ENCODE assay signal across 1 cellular context in genomic region chr12:120479458-120479857, GRCh38.
TF ChIP-seq lines count a peak whose summit lies in the region.

No MANE protein-coding gene starts in this region.

TF ChIP-seq in HEK293, 187 proteins besides CTCF, POLR2A, EP300 and RAD21 (continued from another document):
- TF ChIP-seq ZNF350 (tag by site-specific recombination; IDR thresholded peaks at IDR 0.05) = no peak
